Comparison of ENCODE assay signal across 12 cellular contexts in genomic region chr7:124085168-124085567, GRCh38. TPM values are rescaled to one million over a fixed set of nuclear protein-coding genes. Genes with fewer than 3 reads are reported as not detected.
DNase-seq lines count a peak whose midpoint lies in the region; ATAC-seq and TF ChIP-seq lines count a peak whose summit lies in the region.
"Had no signal": no experiment of that assay in that cellular context is flagged by ENCODE, and none has a peak within 500 bp of the region (broad histone marks: within the 10 kb centered on the region; RNA-seq: fewer than 3 reads in every experiment).

No MANE protein-coding gene starts in this region.

- DNase-seq in BE2C (peak; percentile 84), NCI-H2081 (lab: John Stamatoyannopoulos, UW) (peak; percentile 47 to 88), body of pancreas (peak; percentile 87 to 95 (median 92)), left colon (peak; percentile 79 to 81), DMS79 (lab: John Stamatoyannopoulos, UW) (no peak), GM10248 (ENCODE audit: extremely low spot score) (no peak), NCI-H2196 treated with DMSO at 0.1 percent for 48 hours (lab: John Stamatoyannopoulos, UW; ENCODE audit: unreplicated experiment) (no peak)
- DNase-seq: activated CD4-positive, alpha-beta memory T cell treated with anti-CD3 and anti-CD28 coated beads, Interleukin-2, amount 10 ng/mL, durations not matched to agents 7 days and 5 days; amniotic stem cell; stimulated activated naive CD8-positive, alpha-beta T cell treated with anti-CD3 and anti-CD28 coated beads, Interleukin-15, amount 100 ng/mL, for 72 hours had no signal

- H3K4me3 ChIP-seq in BE2C (ENCODE audit: low read depth, low read length) (peak overlapping the region; percentile 1; the same call in 1 of the 2 replicates), body of pancreas (no peak overlapping the region)
- H3K4me3 ChIP-seq: BLaER1 had no signal

- H3K27ac ChIP-seq in body of pancreas, result peak overlapping the region in 3 of 4 donors; percentile 35 to 44 (median 44)
- H3K27ac ChIP-seq: BLaER1 had no signal

- ATAC-seq in body of pancreas, result peak; percentile 99
- peak; percentile 96 for ATAC-seq in left colon
- ATAC-seq in GM21381 (IDR thresholded peaks at IDR 0.05; ENCODE audit: unreplicated experiment), result no peak
- ATAC-seq: stimulated activated naive CD8-positive, alpha-beta T cell treated with anti-CD3 and anti-CD28 coated beads, Interleukin-15, amount 100 ng/mL, for 72 hours had no signal

- intact Hi-C loops in body of pancreas (cut with DNase I), result no loop called here
- intact Hi-C loops in left colon (cut with DNase I, micrococcal nuclease), result no loop called here

- CTCF ChIA-PET in GM10248 (lab: Yijun Ruan, JAX), result interaction anchor here (2.4 kb wide), 1 partner anchor 15 kb away, joined by 6 read pairs; no protein-coding TSS in a partner anchor

- WGBS in body of pancreas, 2 donors, result 6 to 14% methylated on average over 4 of the region's 4 CpGs

- POLR2A ChIA-PET in GM10248 (lab: Yijun Ruan, JAX), result no interaction called here

- H3K4me1 ChIP-seq in BE2C, result peaks cover 33% of the 10 kb centered on the region
- peaks cover 20% of the 10 kb centered on the region for H3K4me1 ChIP-seq in body of pancreas

- H3K9me3 ChIP-seq in BE2C, result no peaks in the 10 kb centered on the region
- H3K9me3 ChIP-seq in body of pancreas, result no peaks in the 10 kb centered on the region
- H3K9me3 ChIP-seq: BLaER1 had no signal

- no peak for TF ChIP-seq POLR2A in body of pancreas (IDR thresholded peaks at IDR 0.05)

- TF ChIP-seq CTCF in BE2C (IDR thresholded peaks at IDR 0.05; ENCODE audit: low read depth, low read length) (no peak), body of pancreas (IDR thresholded peaks at IDR 0.05) (no peak), GM10248 (IDR thresholded peaks at IDR 0.05; ENCODE audit: control extremely low read depth, extremely low read depth, low read depth, missing control alignments) (no peak)

- H3K27me3 ChIP-seq in BE2C, result no peaks in the 10 kb centered on the region
- H3K27me3 ChIP-seq in body of pancreas, result no peaks in the 10 kb centered on the region
- H3K27me3 ChIP-seq: BLaER1 had no signal

- no peaks in the 10 kb centered on the region for H3K36me3 ChIP-seq in BE2C
- H3K36me3 ChIP-seq in body of pancreas (replicated peaks in 1 of 2; ENCODE audit: insufficient read depth in 1 of 2, low read depth in 2 of 2), result no peaks in the 10 kb centered on the region
- H3K36me3 ChIP-seq: BLaER1 had no signal

RNA-seq across cellular contexts. Expression of gene TMEM229A, which starts 52.3 kb away (rescaled TPM):
- polyA plus RNA-seq in BE2C (2012; ENCODE audit: insufficient read depth, insufficient read length, low read depth), result 12.4 TPM
- not detected for total RNA-seq in body of pancreas
- under 1 TPM in 1 of 2 donors, not detected in 1; 0.11 TPM for total RNA-seq in left colon
- total RNA-seq: activated CD4-positive, alpha-beta memory T cell treated with anti-CD3 and anti-CD28 coated beads, Interleukin-2, amount 10 ng/mL, durations not matched to agents 7 days and 5 days had no signal

Comparison
In these comparisons a context has a peak if more than half of its experiments do, and no peak if none do; other contexts are left out.
1. DNase-seq: peak in BE2C (single experiment), NCI-H2081 (2 of 2), body of pancreas (4 of 4) and left colon (2 of 2); none in DMS79 (single experiment), GM10248 (single experiment) and NCI-H2196 treated with DMSO at 0.1 percent for 48 hours (single experiment).